20 cellular contexts compared by ENCODE assay signal in the genomic region with DNA sequence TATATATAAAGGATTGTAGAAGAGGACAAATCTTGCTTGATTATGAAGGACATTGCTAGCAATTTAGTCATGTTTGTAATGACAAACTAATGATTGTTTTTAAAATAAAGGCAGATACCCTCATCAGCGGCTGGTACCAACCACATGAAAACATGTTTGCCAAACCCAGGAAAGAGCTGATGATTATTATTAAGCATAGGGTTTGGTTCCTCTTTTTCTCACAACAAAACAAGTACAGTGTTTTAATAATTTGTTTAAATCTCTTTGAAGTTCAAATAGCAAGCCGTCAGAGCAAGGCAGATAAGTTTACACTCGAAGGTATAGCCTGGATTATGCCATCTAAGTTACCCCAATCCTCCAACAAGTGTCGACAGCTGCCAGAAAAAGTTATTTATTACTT. TPM values are rescaled to one million over a fixed set of nuclear protein-coding genes. Genes with fewer than 3 reads are reported as not detected.
DNase-seq lines count a peak whose midpoint lies in the region; ATAC-seq and TF ChIP-seq lines count a peak whose summit lies in the region.
"Had no signal": no experiment of that assay in that cellular context is flagged by ENCODE, and none has a peak within 500 bp of the region (broad histone marks: within the 10 kb centered on the region; RNA-seq: fewer than 3 reads in every experiment).

No MANE protein-coding gene starts in this region.

- peak overlapping the region; percentile 30 for H3K27ac Mint-ChIP-seq in stimulated activated memory B cell treated with anti-CD40 and anti-IgM and Interleukin-4, amounts not matched to agents 10 μg/mL and 1 μg/mL and 100 μg/mL, for 72 hours
- H3K27ac Mint-ChIP-seq in GM23338 = no peak overlapping the region
- H3K27ac Mint-ChIP-seq: T-helper 17 cell had no signal

- H3K4me2 ChIP-seq in OCI-LY7 (ENCODE audit: low read length) = 0 out of 2 replicates have a peak overlapping the region, but pooled peaks have one; percentile 17
- H3K4me2 ChIP-seq in GM23338 = no peak overlapping the region
- H3K4me2 ChIP-seq: A549 had no signal

- ATAC-seq in HG02884 (IDR thresholded peaks at IDR 0.05; ENCODE audit: unreplicated experiment) = peak; percentile 55
- peak; percentile 82 for ATAC-seq in stimulated activated memory B cell treated with anti-CD40 and anti-IgM and Interleukin-4, amounts not matched to agents 10 μg/mL and 1 μg/mL and 100 μg/mL, for 72 hours
- ATAC-seq in GM23338 = no peak
- ATAC-seq: A549, PC-3, T-helper 17 cell had no signal

- H3K9me3 Mint-ChIP-seq in stimulated activated memory B cell treated with anti-CD40 and anti-IgM and Interleukin-4, amounts not matched to agents 10 μg/mL and 1 μg/mL and 100 μg/mL, for 72 hours = no peaks in the 10 kb centered on the region
- H3K9me3 Mint-ChIP-seq in GM23338 = no peaks in the 10 kb centered on the region

- BruUV-seq in OCI-LY7 (replicated peaks; lab: Mats Ljungman, UMichigan) = no TSS peak

- POLR2A ChIA-PET in OCI-LY7 (lab: Charles Lee) = interaction anchor here (1.1 kb wide), 1 partner anchor 60 kb away, joined by 4 read pairs; no protein-coding TSS in a partner anchor
- POLR2A ChIA-PET in RWPE1 (lab: Yijun Ruan, JAX; ENCODE audit: low non-redundant PET) = no interaction called here

- no peaks in the 10 kb centered on the region for H3K36me3 Mint-ChIP-seq in stimulated activated memory B cell treated with anti-CD40 and anti-IgM and Interleukin-4, amounts not matched to agents 10 μg/mL and 1 μg/mL and 100 μg/mL, for 72 hours
- H3K36me3 Mint-ChIP-seq in GM23338 (ENCODE audit: low read depth) = no peaks in the 10 kb centered on the region

- 0 out of 2 replicates have a peak overlapping the region, but pooled peaks have one; percentile 41 for H2AFZ ChIP-seq in OCI-LY7 (ENCODE audit: low read length)
- H2AFZ ChIP-seq in GM23338 = no peak overlapping the region

- DNase-seq in GM12865 (ENCODE audit: low read depth) (peak; percentile 41), OCI-LY7 (ENCODE audit: low spot score) (no peak), RWPE1 (ENCODE audit: low spot score) (no peak), GM23338 (ENCODE audit: low spot score) (no peak)
- no peak for DNase-seq in stimulated activated CD4-positive, alpha-beta T cell treated with anti-CD3 and anti-CD28 coated beads, Interleukin-12 subunit alpha, Interleukin-12 subunit beta, amount 100 ng/mL, for 4 hours
- DNase-seq: GF-D8, H7, KG1, MV-4-11, NCI-H1417, NCI-H187, NCI-H2107, NCI-H510A, NCI-H774, PC-3, T-helper 17 cell had no signal

- H3K27ac ChIP-seq in OCI-LY7 (ENCODE audit: low read depth, low read length, poor library complexity, severe bottlenecking) = no peak overlapping the region
- H3K27ac ChIP-seq in RWPE1 = no peak overlapping the region
- no peak overlapping the region for H3K27ac ChIP-seq in GM23338 (ENCODE audit: low read depth)
- H3K27ac ChIP-seq: A549, C4-2B had no signal

- no peaks in the 10 kb centered on the region for H3K79me2 ChIP-seq in OCI-LY7 (ENCODE audit: insufficient read depth, low read depth, low read length)
- H3K79me2 ChIP-seq in GM23338 (replicated peaks; ENCODE audit: insufficient read depth) = 0 out of 2 replicates have a peak, but pooled peaks cover 3% of the 10 kb centered on the region

- no peaks in the 10 kb centered on the region for H3K9me3 ChIP-seq in OCI-LY7 (ENCODE audit: low read length)
- H3K9me3 ChIP-seq: A549 had no signal

- no peaks in the 10 kb centered on the region for H3K27me3 Mint-ChIP-seq in stimulated activated memory B cell treated with anti-CD40 and anti-IgM and Interleukin-4, amounts not matched to agents 10 μg/mL and 1 μg/mL and 100 μg/mL, for 72 hours
- H3K27me3 Mint-ChIP-seq in GM23338 (ENCODE audit: insufficient read depth, low read depth, poor library complexity) = peaks cover 7% of the 10 kb centered on the region

- TF ChIP-seq CTCF in GM12865 (IDR thresholded peaks at IDR 0.05; ENCODE audit: insufficient read depth, low read depth, low read length, missing control alignments) (no peak), OCI-LY7 (conservative IDR thresholded peaks at IDR 0.05; ENCODE audit: low read length) (no peak), RWPE1 (conservative IDR thresholded peaks at IDR 0.05; ENCODE audit: low read depth) (no peak), GM23338 (conservative IDR thresholded peaks at IDR 0.05; ENCODE audit: low read depth in 2 of 2) (no peak)

- no peaks in the 10 kb centered on the region for H4K20me1 ChIP-seq in OCI-LY7 (ENCODE audit: insufficient read depth, low read length)
- H4K20me1 ChIP-seq in GM23338 (replicated peaks; ENCODE audit: insufficient read depth) = no peaks in the 10 kb centered on the region

- intact Hi-C loops in OCI-LY7 (cut with micrococcal nuclease; ENCODE audit: unreplicated experiment) = no loop called here

- no peak overlapping the region for H3K4me3 ChIP-seq in GM12865 (ENCODE audit: low read depth, low read length)
- H3K4me3 ChIP-seq in OCI-LY7 (ENCODE audit: low read depth, low read length, poor library complexity, severe bottlenecking) = no peak overlapping the region
- no peak overlapping the region for H3K4me3 ChIP-seq in GM23338
- H3K4me3 ChIP-seq: A549 had no signal

- no peaks in the 10 kb centered on the region for H3K27me3 ChIP-seq in GM23338 (ENCODE audit: insufficient read depth)

- peaks cover 18% of the 10 kb centered on the region for H3K4me1 Mint-ChIP-seq in stimulated activated memory B cell treated with anti-CD40 and anti-IgM and Interleukin-4, amounts not matched to agents 10 μg/mL and 1 μg/mL and 100 μg/mL, for 72 hours
- H3K4me1 Mint-ChIP-seq in GM23338 = peaks cover 9% of the 10 kb centered on the region
- H3K4me1 Mint-ChIP-seq: T-helper 17 cell had no signal

- H3K36me3 ChIP-seq in OCI-LY7 (ENCODE audit: insufficient read depth, low read length) = no peaks in the 10 kb centered on the region
- H3K36me3 ChIP-seq in GM23338 (ENCODE audit: insufficient read depth) = no peaks in the 10 kb centered on the region

- no peaks in the 10 kb centered on the region for H3F3A ChIP-seq in GM23338 (replicated peaks; ENCODE audit: low read depth)

- H3K4me1 ChIP-seq in OCI-LY7 (ENCODE audit: insufficient read depth, low read length, poor library complexity, severe bottlenecking) = peaks cover 10% of the 10 kb centered on the region
- H3K4me1 ChIP-seq in GM23338 (ENCODE audit: insufficient read depth) = peaks cover 10% of the 10 kb centered on the region; the same call in 1 of the 2 replicates

- CTCF ChIA-PET in OCI-LY7 (lab: Charles Lee; ENCODE audit: unreplicated experiment) = no interaction called here
- CTCF ChIA-PET in RWPE1 (lab: Yijun Ruan, JAX) = interaction anchor here (0.5 kb wide), 1 partner anchor 970 kb away, joined by 5 read pairs; no protein-coding TSS in a partner anchor

- no peak overlapping the region for H3K4me3 Mint-ChIP-seq in stimulated activated memory B cell treated with anti-CD40 and anti-IgM and Interleukin-4, amounts not matched to agents 10 μg/mL and 1 μg/mL and 100 μg/mL, for 72 hours
- no peak overlapping the region for H3K4me3 Mint-ChIP-seq in GM23338
- H3K4me3 Mint-ChIP-seq: T-helper 17 cell had no signal

- H3K9me2 ChIP-seq in OCI-LY7 (ENCODE audit: insufficient read depth, low read length) (no peaks in the 10 kb centered on the region), GM23338 (ENCODE audit: insufficient read depth) (no peaks in the 10 kb centered on the region)

RNA-seq across cellular contexts. Expression of a gene that starts 5.3 kb away (rescaled TPM):
- 51.0 and 54.0 TPM in 2 replicates for total RNA-seq in OCI-LY7 (2014; rRNA removed; shearing (Covaris generic))
- 86.2 and 94.1 TPM in 2 replicates for total RNA-seq in OCI-LY7 (2022)
- 569 and 581 TPM in 2 replicates for total RNA-seq in GM23338 (2014; rRNA removed; shearing (Covaris generic))
- polyA plus RNA-seq in GM23338 (2016; fragmentation: Nextera tagmentation; extraction: Ambion mirVana) = 651 and 686 TPM in 2 replicates
